Comparison of ENCODE assay signal across 1 cellular context in genomic region chr7:47734287-47734948, GRCh38.
TF ChIP-seq lines count a peak whose summit lies in the region.

No MANE protein-coding gene starts in this region.

TF ChIP-seq in HepG2, 621 proteins besides CTCF, POLR2A, EP300 and RAD21 (continued from another document and continues in another):
- TF ChIP-seq ZNF609 (CRISPR knock-in tag; IDR thresholded peaks at IDR 0.05; ENCODE audit: borderline replicate concordance), result peak; percentile 98
- peak; percentile 98 for TF ChIP-seq THRA (CRISPR knock-in tag; IDR thresholded peaks at IDR 0.05; ENCODE audit: borderline replicate concordance)
- peak; percentile 88 for TF ChIP-seq PPARG (CRISPR knock-in tag; conservative IDR thresholded peaks at IDR 0.05)
- peak; percentile 17; the same call in 1 of the 2 replicates for TF ChIP-seq IRF9 (CRISPR knock-in tag; IDR thresholded peaks at IDR 0.05; ENCODE audit: borderline replicate concordance)
- peak; percentile 98 for TF ChIP-seq FOXP4 (CRISPR knock-in tag; IDR thresholded peaks at IDR 0.05)
- peak; percentile 92 for TF ChIP-seq PATZ1 (CRISPR knock-in tag; IDR thresholded peaks at IDR 0.05)
- 0 out of 2 replicates have a peak, but pooled peaks have one; percentile 23 for TF ChIP-seq ZSCAN20 (CRISPR knock-in tag; IDR thresholded peaks at IDR 0.05; ENCODE audit: borderline replicate concordance)
- TF ChIP-seq ZNF441 (CRISPR knock-in tag; IDR thresholded peaks at IDR 0.05; ENCODE audit: borderline replicate concordance), result 0 out of 2 replicates have a peak, but pooled peaks have one; percentile 41
- 0 out of 2 replicates have a peak, but pooled peaks have one; percentile 26 for TF ChIP-seq E2F1 (CRISPR knock-in tag; IDR thresholded peaks at IDR 0.05)
- TF ChIP-seq ZNF549 (CRISPR knock-in tag; IDR thresholded peaks at IDR 0.05), result no peak
- peak; percentile 100 for TF ChIP-seq SOX5 (CRISPR knock-in tag; IDR thresholded peaks at IDR 0.05; ENCODE audit: borderline replicate concordance)
- peak; percentile 37 for TF ChIP-seq CBX1 (IDR thresholded peaks at IDR 0.05; ENCODE audit: low read depth)
- peak; percentile 35; the same call in 1 of the 2 replicates for TF ChIP-seq ELF1 (CRISPR knock-in tag; IDR thresholded peaks at IDR 0.05)
- peak; percentile 85; the same call in 1 of the 2 replicates for TF ChIP-seq MIER3 (CRISPR knock-in tag; IDR thresholded peaks at IDR 0.05; ENCODE audit: borderline replicate concordance)
- TF ChIP-seq ZHX2 (IDR thresholded peaks at IDR 0.05; ENCODE audit: low read depth), result peak; percentile 65; the same call in 1 of the 2 replicates
- no peak for TF ChIP-seq ZHX2 (CRISPR knock-in tag; IDR thresholded peaks at IDR 0.05; ENCODE audit: borderline replicate concordance)
- peak; percentile 95 for TF ChIP-seq ARID5B (CRISPR knock-in tag; IDR thresholded peaks at IDR 0.05)
- TF ChIP-seq PBX2 (CRISPR knock-in tag; IDR thresholded peaks at IDR 0.05), result peak; percentile 62
- peak; percentile 42; the same call in 1 of the 2 replicates for TF ChIP-seq ZNF891 (CRISPR knock-in tag; IDR thresholded peaks at IDR 0.05)
